In genomic region chr6:24125980-24126379, GRCh38 we compare ENCODE assay signal across 9 cellular contexts. TPM values are rescaled to one million over a fixed set of nuclear protein-coding genes. Genes with fewer than 3 reads are reported as not detected.
DNase-seq lines count a peak whose midpoint lies in the region; ATAC-seq and FAIRE-seq lines count a peak whose summit lies in the region.
"Had no signal": no experiment of that assay in that cellular context is flagged by ENCODE, and none has a peak within 500 bp of the region (broad histone marks: within the 10 kb centered on the region; RNA-seq: fewer than 3 reads in every experiment).

TSS of gene NRSN1 (plus strand) at chr6:24126215. CDS start at chr6:24134328, 8,113 bp downstream.

- 2% methylated on average over 30 of the region's 37 CpGs for WGBS in mesenchymal stem cell

- H3K4me1 ChIP-seq in mesenchymal stem cell (ENCODE audit: control insufficient read depth, insufficient read depth, low read depth, low read length): peaks cover 4% of the 10 kb centered on the region

- H2AK5ac ChIP-seq in mesenchymal stem cell (ENCODE audit: low read length, severe bottlenecking): no peak within 1 kb of the TSS

- H4K8ac ChIP-seq in mesenchymal stem cell (ENCODE audit: low read length): no peak within 1 kb of the TSS

- no peaks in the 10 kb centered on the region for H3K79me1 ChIP-seq in mesenchymal stem cell (replicated peaks; ENCODE audit: low read length, poor library complexity, severe bottlenecking)

- peak within 1 kb of the TSS in 1 of 2 experiments; percentile 38 for H3K4me3 ChIP-seq in mesenchymal stem cell (ENCODE audit: insufficient read depth in 1 of 2, low read depth in 1 of 2, low read length in 2 of 2)

- no peaks in the 10 kb centered on the region for H3K36me3 ChIP-seq in mesenchymal stem cell (ENCODE audit: control insufficient read depth in 1 of 2, insufficient read depth in 2 of 2, low read depth in 1 of 2, low read length in 2 of 2)

- no peak within 1 kb of the TSS for H2BK12ac ChIP-seq in mesenchymal stem cell (ENCODE audit: low read length in 2 of 2)

- no peak within 1 kb of the TSS for H2BK5ac ChIP-seq in mesenchymal stem cell (ENCODE audit: low read depth, low read length, poor library complexity, severe bottlenecking)

- no peak within 1 kb of the TSS for H3K23ac ChIP-seq in mesenchymal stem cell (ENCODE audit: low read length in 2 of 2)

- no peak within 1 kb of the TSS for H2BK15ac ChIP-seq in mesenchymal stem cell (ENCODE audit: low read depth, poor library complexity, severe bottlenecking)

- no peak within 1 kb of the TSS for H3K4ac ChIP-seq in mesenchymal stem cell (ENCODE audit: low read depth in 1 of 2, low read length in 2 of 2)

- no peak within 1 kb of the TSS for H3K14ac ChIP-seq in mesenchymal stem cell (ENCODE audit: low read length in 2 of 2)

- peaks cover 2 to 9% of the 10 kb centered on the region in 2 experiments for H3K27me3 ChIP-seq in mesenchymal stem cell (ENCODE audit: control insufficient read depth in 1 of 2, insufficient read depth in 1 of 2, low read length in 2 of 2)

- no peak within 1 kb of the TSS for H3K18ac ChIP-seq in mesenchymal stem cell (ENCODE audit: low read depth in 1 of 2, low read length in 2 of 2)

- H3K27ac ChIP-seq in mesenchymal stem cell (ENCODE audit: low read length, poor library complexity, severe bottlenecking): no peak within 1 kb of the TSS

- ATAC-seq in GM18868 (IDR thresholded peaks at IDR 0.05; ENCODE audit: unreplicated experiment): no peak

- FAIRE-seq in RCC 7860 (lab: Jason Lieb, UNC): no peak
- FAIRE-seq: endothelial cell of umbilical vein had no signal

- no peak within 1 kb of the TSS for H2BK120ac ChIP-seq in mesenchymal stem cell (ENCODE audit: low read depth, low read length)

- DNase-seq in DMS 273 treated with DMSO at 0.1 percent for 48 hours (lab: John Stamatoyannopoulos, UW) (peak; percentile 64), NCI-H1694 (lab: John Stamatoyannopoulos, UW) (peak; percentile 53), amygdala (lab: John Stamatoyannopoulos, UW) (peak in 41 of 56 donors; percentile 4 to 74 (median 47)), mesenchymal stem cell (no peak), SIG-M5 treated with dmso at 0.1 percent for 504 hours (lab: John Stamatoyannopoulos, UW; ENCODE audit: unreplicated experiment) (no peak), hepatic stellate cell (ENCODE audit: low spot score) (no peak), RCC 7860 (ENCODE audit: low spot score) (no peak)

- H3K9ac ChIP-seq in mesenchymal stem cell (ENCODE audit: low read length): no peak within 1 kb of the TSS

- no peak within 1 kb of the TSS for H4K91ac ChIP-seq in mesenchymal stem cell (ENCODE audit: low read length)

- H3K9me3 ChIP-seq in mesenchymal stem cell (ENCODE audit: control insufficient read depth, low read length): no peaks in the 10 kb centered on the region

- peak within 1 kb of the TSS; percentile 10 for H3K4me2 ChIP-seq in mesenchymal stem cell (ENCODE audit: low read length, poor library complexity, severe bottlenecking)

- peak within 1 kb of the TSS; percentile 29 for H2AFZ ChIP-seq in mesenchymal stem cell (ENCODE audit: low read depth, low read length)

RNA-seq across cellular contexts. Expression of gene NRSN1, which starts in this region (rescaled TPM):
- not detected for polyA plus RNA-seq in mesenchymal stem cell (2013, experiment 1 of 2)
- polyA plus RNA-seq in mesenchymal stem cell (2013, experiment 2 of 2): not detected
- polyA plus RNA-seq: endothelial cell of umbilical vein had no signal

Comparison
In these comparisons a context has a peak if more than half of its experiments do, and no peak if none do; other contexts are left out.
1. DNase-seq: peak in DMS 273 treated with DMSO at 0.1 percent for 48 hours (single experiment), NCI-H1694 (single experiment) and amygdala (41 of 56); none in mesenchymal stem cell (single experiment), SIG-M5 treated with dmso at 0.1 percent for 504 hours (single experiment), hepatic stellate cell (single experiment) and RCC 7860 (single experiment).